In genomic region chr1:108142773-108143394, GRCh38 we compare ENCODE assay signal across 1 cellular context.
TF ChIP-seq lines count a peak whose summit lies in the region.

No MANE protein-coding gene starts in this region.

TF ChIP-seq in WTC11, 78 proteins besides CTCF, POLR2A, EP300 and RAD21 (continued from another document):
- TF ChIP-seq ERG (CRISPR knock-in tag; IDR thresholded peaks at IDR 0.05): no peak
- no peak for TF ChIP-seq ETV6 (CRISPR knock-in tag; IDR thresholded peaks at IDR 0.05)
